20 cellular contexts compared by ENCODE assay signal in the genomic region with DNA sequence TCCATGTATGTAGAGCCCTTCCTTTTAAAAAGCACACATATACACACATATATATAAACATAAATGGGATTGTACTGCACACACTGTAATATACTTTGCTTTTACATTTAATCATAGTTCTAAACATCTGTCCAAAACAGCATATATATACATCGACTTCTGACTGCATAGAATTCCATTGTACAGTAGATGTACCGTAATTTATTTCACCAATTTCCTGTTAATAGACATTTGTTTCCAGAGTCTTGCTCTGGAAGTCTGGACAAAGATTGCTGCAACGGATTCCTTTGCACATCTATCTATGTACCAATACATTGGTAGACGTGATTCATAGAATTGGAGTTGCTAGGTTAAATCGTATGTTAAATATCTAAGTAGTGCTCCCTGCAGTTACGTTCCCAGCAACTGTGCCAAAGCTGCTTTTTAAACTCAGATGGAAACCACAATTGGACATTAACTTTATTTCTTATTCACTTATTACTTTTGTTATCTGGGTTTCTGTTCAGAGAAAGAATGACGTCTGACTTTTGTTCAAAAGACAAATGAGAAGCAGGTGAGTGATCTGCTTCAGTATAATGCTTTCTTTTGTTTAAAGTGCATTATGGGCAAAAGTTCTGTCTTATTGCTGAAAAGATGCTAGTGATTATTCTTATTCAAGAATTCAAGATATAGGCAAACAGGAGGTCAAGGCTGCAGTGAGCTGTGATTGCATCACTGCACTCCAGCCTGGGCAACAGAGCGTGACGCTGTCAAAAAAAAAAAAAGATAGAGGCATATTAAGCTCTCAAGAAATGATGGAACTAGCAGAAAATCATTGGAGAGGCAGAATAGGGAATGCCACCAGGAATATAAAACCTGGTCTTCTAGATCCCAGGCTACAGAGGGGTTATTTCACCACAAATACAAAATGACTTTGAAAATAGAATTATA.
DNase-seq lines count a peak whose midpoint lies in the region; ATAC-seq and TF ChIP-seq lines count a peak whose summit lies in the region.
"Had no signal": no experiment of that assay in that cellular context is flagged by ENCODE, and none has a peak within 500 bp of the region (broad histone marks: within the 10 kb centered on the region; RNA-seq: fewer than 3 reads in every experiment).

No MANE protein-coding gene starts in this region.

- H3K36me3 Mint-ChIP-seq in activated T-helper 2 cell treated with anti-CD3 and anti-CD28 coated beads, Interferon-gamma antibody, Interleukin-2, Interleukin-4, amounts not matched to agents 10 μg/mL and 5 μg/mL and 100 μg/mL, durations not matched to agents 14 hours and 24 hours and 36 hours (ENCODE audit: low read depth) = no peaks in the 10 kb centered on the region
- H3K36me3 Mint-ChIP-seq: activated naive CD8-positive, alpha-beta T cell; immature natural killer cell had no signal

- DNase-seq in IMR-90 (no peak), left kidney (ENCODE audit: low read depth, low spot score) (peak; percentile 29), HEK293T (ENCODE audit: extremely low spot score) (no peak)
- no peak for DNase-seq in activated T-helper 2 cell treated with anti-CD3 and anti-CD28 coated beads, Interferon-gamma antibody, Interleukin-2, Interleukin-4, amounts not matched to agents 10 μg/mL and 5 μg/mL and 100 μg/mL, durations not matched to agents 14 hours and 24 hours and 36 hours (ENCODE audit: low spot score)
- DNase-seq: Calu3, Karpas-422, left ventricle myocardium superior, NCI-H2107, SIG-M5, spleen had no signal

- TF ChIP-seq CTCF in IMR-90 (conservative IDR thresholded peaks at IDR 0.05; ENCODE audit: low read depth, low read length) = no peak
- TF ChIP-seq CTCF in VCaP (conservative IDR thresholded peaks at IDR 0.05) = no peak

- H3K4me1 ChIP-seq in BLaER1 = peaks cover 26% of the 10 kb centered on the region
- H3K4me1 ChIP-seq in IMR-90 (ENCODE audit: control insufficient read depth, insufficient read depth, low read length) = peaks cover 19% of the 10 kb centered on the region

- no peak overlapping the region for H2AFZ ChIP-seq in IMR-90 (replicated peaks; ENCODE audit: low read length, poor library complexity)

- H4K8ac ChIP-seq in IMR-90 (ENCODE audit: low read depth in 2 of 2, low read length in 2 of 2) = no peak overlapping the region

- in situ Hi-C loops in IMR-90 (cut with MboI; ENCODE audit: low sequenced_read_pairs) = loop anchor here (5.0 kb wide), 2 partner anchors 225 to 390 kb away; no protein-coding TSS in a partner anchor

- peak overlapping the region; percentile 7; the same call in 1 of the 2 replicates for H2AK5ac ChIP-seq in IMR-90 (ENCODE audit: low read depth, low read length)

- H3K9me3 Mint-ChIP-seq in activated T-helper 2 cell treated with anti-CD3 and anti-CD28 coated beads, Interferon-gamma antibody, Interleukin-2, Interleukin-4, amounts not matched to agents 10 μg/mL and 5 μg/mL and 100 μg/mL, durations not matched to agents 14 hours and 24 hours and 36 hours = no peaks in the 10 kb centered on the region
- H3K9me3 Mint-ChIP-seq: immature natural killer cell; stimulated activated naive CD8-positive, alpha-beta T cell treated with anti-CD3 and anti-CD28 coated beads, Interleukin-15, amount 100 ng/mL, for 72 hours had no signal

- H3K4me3 Mint-ChIP-seq in activated T-helper 2 cell treated with anti-CD3 and anti-CD28 coated beads, Interferon-gamma antibody, Interleukin-2, Interleukin-4, amounts not matched to agents 10 μg/mL and 5 μg/mL and 100 μg/mL, durations not matched to agents 14 hours and 24 hours and 36 hours (ENCODE audit: low read depth) = no peak overlapping the region
- H3K4me3 Mint-ChIP-seq: activated naive CD8-positive, alpha-beta T cell; immature natural killer cell; stimulated activated naive CD8-positive, alpha-beta T cell treated with anti-CD3 and anti-CD28 coated beads, Interleukin-15, amount 100 ng/mL, for 72 hours had no signal

- H4K5ac ChIP-seq in IMR-90 (ENCODE audit: low read depth, low read length) = no peak overlapping the region

- H3K27ac ChIP-seq in BLaER1 = no peak overlapping the region
- H3K27ac ChIP-seq in IMR-90 (ENCODE audit: insufficient read depth, low read length) = no peak overlapping the region
- peak overlapping the region; percentile 32 for H3K27ac ChIP-seq in VCaP
- H3K27ac ChIP-seq: C4-2B, Peyer's patch, spleen, thoracic aorta, WERI-Rb-1 had no signal

- H2BK20ac ChIP-seq in IMR-90 (ENCODE audit: low read depth, low read length) = no peak overlapping the region

- CTCF ChIA-PET in IMR-90 (lab: Yijun Ruan, JAX) (interaction anchor here (0.6 to 3.0 kb wide), 3 partner anchors 224 to 396 kb away, joined by 3 to 15 read pairs (median 11); a partner anchor contains a TSS), HEK293T (lab: Yijun Ruan, JAX) (interaction anchor here (0.6 to 1.0 kb wide), 4 partner anchors 57 to 536 kb away, joined by 3 to 5 read pairs (median 4); no protein-coding TSS in a partner anchor)

- peaks cover 0 to 38% of the 10 kb centered on the region in 2 experiments; a peak in 2 of 4 replicates for H3K79me1 ChIP-seq in IMR-90 (ENCODE audit: low read depth in 1 of 2, low read length in 2 of 2)

- no peak overlapping the region for H3K4ac ChIP-seq in IMR-90 (ENCODE audit: low read depth, low read length)

- ATAC-seq in IMR-90 (ENCODE audit: low read depth) (no peak), GM21367 (IDR thresholded peaks at IDR 0.05; ENCODE audit: unreplicated experiment) (no peak)

- H3K4me3 ChIP-seq in BLaER1 (no peak overlapping the region), IMR-90 (ENCODE audit: insufficient read depth, low read depth, low read length) (no peak overlapping the region)
- H3K4me3 ChIP-seq: Peyer's patch, spleen, thoracic aorta had no signal

- H3K9me3 ChIP-seq in BLaER1 = no peaks in the 10 kb centered on the region
- no peaks in the 10 kb centered on the region for H3K9me3 ChIP-seq in IMR-90 (ENCODE audit: control insufficient read depth, insufficient read depth, low read length)
- H3K9me3 ChIP-seq: Peyer's patch, spleen, thoracic aorta had no signal

- dilution Hi-C loops in IMR-90 (cut with HindIII; ENCODE audit: low sequenced_read_pairs, unreplicated experiment) = loop anchor here (25.0 kb wide), 1 partner anchor 410 kb away; no protein-coding TSS in a partner anchor

- H3K27me3 ChIP-seq in BLaER1 (peaks cover 24% of the 10 kb centered on the region), IMR-90 (ENCODE audit: control insufficient read depth, insufficient read depth, low read length) (no peaks in the 10 kb centered on the region)
- H3K27me3 ChIP-seq: Peyer's patch had no signal

- H4K20me1 ChIP-seq in BLaER1 (no peaks in the 10 kb centered on the region), IMR-90 (ENCODE audit: insufficient read depth, low read length) (no peaks in the 10 kb centered on the region)

- no peak overlapping the region for H3K27ac Mint-ChIP-seq in activated T-helper 2 cell treated with anti-CD3 and anti-CD28 coated beads, Interferon-gamma antibody, Interleukin-2, Interleukin-4, amounts not matched to agents 10 μg/mL and 5 μg/mL and 100 μg/mL, durations not matched to agents 14 hours and 24 hours and 36 hours
- H3K27ac Mint-ChIP-seq: activated naive CD8-positive, alpha-beta T cell; immature natural killer cell; stimulated activated naive CD8-positive, alpha-beta T cell treated with anti-CD3 and anti-CD28 coated beads, Interleukin-15, amount 100 ng/mL, for 72 hours had no signal

- no peak overlapping the region for H3K9ac ChIP-seq in BLaER1
- no peak overlapping the region for H3K9ac ChIP-seq in IMR-90 (ENCODE audit: low read depth, low read length)

- H3K23ac ChIP-seq in IMR-90 (ENCODE audit: low read depth, low read length) = no peak overlapping the region

- BruUV-seq in IMR-90 (replicated peaks; lab: Mats Ljungman, UMichigan) = no TSS peak

- 100% methylated on average over 2 of the region's 9 CpGs; no CpG with 5 or more reads in 1 of the 2 experiments for WGBS in IMR-90 (ENCODE audit: extremely low coverage in 2 of 2, insufficient read length in 1 of 2), 2 experiments

- H2BK15ac ChIP-seq in IMR-90 (ENCODE audit: low read depth, low read length) = no peak overlapping the region

- H3K36me3 ChIP-seq in BLaER1 (no peaks in the 10 kb centered on the region), IMR-90 (ENCODE audit: control insufficient read depth, insufficient read depth, low read length) (no peaks in the 10 kb centered on the region)
- H3K36me3 ChIP-seq: Peyer's patch, spleen, thoracic aorta, WERI-Rb-1 had no signal

- no peak overlapping the region for H4K91ac ChIP-seq in IMR-90 (ENCODE audit: insufficient read depth, low read depth, low read length)

- H3K4me1 Mint-ChIP-seq in activated T-helper 2 cell treated with anti-CD3 and anti-CD28 coated beads, Interferon-gamma antibody, Interleukin-2, Interleukin-4, amounts not matched to agents 10 μg/mL and 5 μg/mL and 100 μg/mL, durations not matched to agents 14 hours and 24 hours and 36 hours (ENCODE audit: low read depth) = no peaks in the 10 kb centered on the region
- H3K4me1 Mint-ChIP-seq: immature natural killer cell had no signal

- intact Hi-C loops in IMR-90 (cut with micrococcal nuclease) = loop anchor here (1.0 to 10.0 kb wide), 7 partner anchors 103 to 535 kb away; a partner anchor contains a TSS
- intact Hi-C loops in activated T-helper 2 cell treated with anti-CD3 and anti-CD28 coated beads, Interferon-gamma antibody, Interleukin-2, Interleukin-4, amounts not matched to agents 10 μg/mL and 5 μg/mL and 100 μg/mL, durations not matched to agents 14 hours and 24 hours and 36 hours (cut with micrococcal nuclease) = loop anchor here (5.0 to 10.0 kb wide), 2 partner anchors 395 to 553 kb away; no protein-coding TSS in a partner anchor

- H2BK5ac ChIP-seq in IMR-90 (ENCODE audit: low read depth, low read length, poor library complexity, severe bottlenecking) = no peak overlapping the region

- H3K14ac ChIP-seq in IMR-90 (replicated peaks; ENCODE audit: low read depth, low read length) = no peak overlapping the region

- peaks cover 17% of the 10 kb centered on the region for H3K9me1 ChIP-seq in IMR-90 (ENCODE audit: insufficient read depth, low read length)

- H2AK9ac ChIP-seq in IMR-90 (replicated peaks; ENCODE audit: low read depth, low read length, poor library complexity) = no peak overlapping the region

- no peak overlapping the region for H3K18ac ChIP-seq in IMR-90 (ENCODE audit: low read depth, low read length)

- no peak for TF ChIP-seq POLR2A in IMR-90 (IDR thresholded peaks at IDR 0.05; ENCODE audit: low read depth, low read length)

- no peak overlapping the region for H2BK120ac ChIP-seq in IMR-90 (ENCODE audit: low read depth, low read length)

- H3K4me2 ChIP-seq in BLaER1 = peak overlapping the region; percentile 53
- H3K4me2 ChIP-seq in IMR-90 (ENCODE audit: low read depth, low read length) = no peak overlapping the region

- POLR2A ChIA-PET in IMR-90 (lab: Charles Lee; ENCODE audit: unreplicated experiment) = no interaction called here
- POLR2A ChIA-PET in HEK293T (lab: Yijun Ruan, JAX) = no interaction called here

- H3K27me3 Mint-ChIP-seq in activated T-helper 2 cell treated with anti-CD3 and anti-CD28 coated beads, Interferon-gamma antibody, Interleukin-2, Interleukin-4, amounts not matched to agents 10 μg/mL and 5 μg/mL and 100 μg/mL, durations not matched to agents 14 hours and 24 hours and 36 hours (ENCODE audit: low read depth) = peaks cover 35% of the 10 kb centered on the region

- H3K56ac ChIP-seq in IMR-90 (ENCODE audit: extremely low read depth, insufficient read depth, low read length) = no peak overlapping the region

- TF ChIP-seq RAD21 in IMR-90 (IDR thresholded peaks at IDR 0.05; ENCODE audit: low read length) = no peak

TF ChIP-seq in HEK293T, 16 proteins besides CTCF, POLR2A, EP300 and RAD21 (continues in another document):
- no peak for TF ChIP-seq L3MBTL2 (conservative IDR thresholded peaks at IDR 0.05)
